In genomic region chr1:24535778-24536177, GRCh38 we compare ENCODE assay signal across 11 cellular contexts. TPM values are rescaled to one million over a fixed set of nuclear protein-coding genes. Genes with fewer than 3 reads are reported as not detected.
DNase-seq lines count a peak whose midpoint lies in the region; ATAC-seq, FAIRE-seq and TF ChIP-seq lines count a peak whose summit lies in the region.
"Had no signal": no experiment of that assay in that cellular context is flagged by ENCODE, and none has a peak within 500 bp of the region (broad histone marks: within the 10 kb centered on the region; RNA-seq: fewer than 3 reads in every experiment).

No MANE protein-coding gene starts in this region.

- H3K27ac Mint-ChIP-seq in Caco-2 (ENCODE audit: unreplicated experiment) (no peak overlapping the region), natural killer cell (peak overlapping the region; percentile 89 to 93)
- H3K27ac Mint-ChIP-seq in activated T-helper 17 cell treated with anti-CD3 and anti-CD28 coated beads, Interleukin-2, amount 50 U/mL, for 72 hours, result peak overlapping the region; percentile 99

- H3K4me3 ChIP-seq in Caco-2 (ENCODE audit: low read depth, low read length), result no peak overlapping the region
- peak overlapping the region; percentile 68 for H3K4me3 ChIP-seq in KMS-11 (IDR thresholded peaks at IDR 0.05; ENCODE audit: insufficient read depth, low read depth, low read length)
- H3K4me3 ChIP-seq: neural progenitor cell had no signal

- H2AFZ ChIP-seq in KMS-11 (ENCODE audit: low read depth), result no peak overlapping the region; the same call in 1 of the 2 replicates
- H2AFZ ChIP-seq: neural progenitor cell had no signal

- peak overlapping the region; percentile 93 for H3K4me2 ChIP-seq in KMS-11
- H3K4me2 ChIP-seq: neural progenitor cell had no signal

- H3K4me1 ChIP-seq in Caco-2 (peaks cover 21% of the 10 kb centered on the region), KMS-11 (ENCODE audit: low read depth, poor library complexity, severe bottlenecking) (peaks cover 43% of the 10 kb centered on the region)
- H3K4me1 ChIP-seq: neural progenitor cell had no signal

- H3K27me3 Mint-ChIP-seq in Caco-2 (ENCODE audit: insufficient read depth, unreplicated experiment) (no peaks in the 10 kb centered on the region), natural killer cell (ENCODE audit: low read depth in 2 of 2) (peaks cover 3 to 12% of the 10 kb centered on the region in 2 donors)
- no peaks in the 10 kb centered on the region for H3K27me3 Mint-ChIP-seq in activated T-helper 17 cell treated with anti-CD3 and anti-CD28 coated beads, Interleukin-2, amount 50 U/mL, for 72 hours

- ATAC-seq in activated T-helper 17 cell treated with anti-CD3 and anti-CD28 coated beads, Interleukin-2, amount 50 U/mL, for 72 hours (replicated peaks), result no peak
- ATAC-seq in natural killer cell, result no peak

- no peaks in the 10 kb centered on the region for H3K9me3 ChIP-seq in Caco-2
- H3K9me3 ChIP-seq: sigmoid colon had no signal

- no peak overlapping the region for H3K4me3 Mint-ChIP-seq in Caco-2 (ENCODE audit: unreplicated experiment)
- H3K4me3 Mint-ChIP-seq in activated T-helper 17 cell treated with anti-CD3 and anti-CD28 coated beads, Interleukin-2, amount 50 U/mL, for 72 hours, result peak overlapping the region; percentile 91
- H3K4me3 Mint-ChIP-seq in natural killer cell, result peak overlapping the region; percentile 87
- H3K4me3 Mint-ChIP-seq: neural progenitor cell had no signal

- H3K36me3 ChIP-seq in Caco-2 (ENCODE audit: control insufficient read depth, insufficient read depth, low read length), result no peaks in the 10 kb centered on the region
- H3K36me3 ChIP-seq in KMS-11 (ENCODE audit: insufficient read depth), result no peaks in the 10 kb centered on the region
- H3K36me3 ChIP-seq: neural progenitor cell had no signal

- intact Hi-C loops in Caco-2 (cut with micrococcal nuclease; ENCODE audit: unreplicated experiment), result no loop called here
- intact Hi-C loops in natural killer cell (cut with micrococcal nuclease), result loop anchor here (5.0 kb wide), 1 partner anchor 33 kb away; the partner anchor contains the start of gene RCAN3

- TSS peak; percentile 22 for BruUV-seq in Caco-2 (replicated peaks; lab: Mats Ljungman, UMichigan)

- H3K27ac ChIP-seq in KMS-11, result peak overlapping the region; percentile 80; the same call in 1 of the 2 replicates
- H3K27ac ChIP-seq: neural progenitor cell had no signal

- POLR2A ChIA-PET in Caco-2 (lab: Charles Lee), result no interaction called here

- TF ChIP-seq CTCF in Caco-2 (IDR thresholded peaks at IDR 0.05; ENCODE audit: insufficient read depth in 1 of 2, low read depth in 1 of 2, low read length in 1 of 2, severe bottlenecking in 1 of 2, unreplicated experiment in 1 of 2) (no peak), KMS-11 (conservative IDR thresholded peaks at IDR 0.05; ENCODE audit: low read depth, low read length) (no peak), natural killer cell (IDR thresholded peaks at IDR 0.05) (no peak)

- CTCF ChIA-PET in Caco-2 (lab: Charles Lee), result no interaction called here

- peak overlapping the region; percentile 73; the same call in 1 of the 2 replicates for H3K9ac ChIP-seq in KMS-11
- H3K9ac ChIP-seq: neural progenitor cell had no signal

- H4K20me1 ChIP-seq in KMS-11 (ENCODE audit: insufficient read depth), result no peaks in the 10 kb centered on the region

- H3K27me3 ChIP-seq in Caco-2 (replicated peaks; ENCODE audit: control insufficient read depth, insufficient read depth, low read length) (no peaks in the 10 kb centered on the region), KMS-11 (ENCODE audit: insufficient read depth, low read depth) (no peaks in the 10 kb centered on the region)
- H3K27me3 ChIP-seq: neural progenitor cell, sigmoid colon had no signal

- no peaks in the 10 kb centered on the region for H3K9me3 Mint-ChIP-seq in Caco-2 (ENCODE audit: unreplicated experiment)
- no peaks in the 10 kb centered on the region for H3K9me3 Mint-ChIP-seq in activated T-helper 17 cell treated with anti-CD3 and anti-CD28 coated beads, Interleukin-2, amount 50 U/mL, for 72 hours
- H3K9me3 Mint-ChIP-seq in natural killer cell, result no peaks in the 10 kb centered on the region
- H3K9me3 Mint-ChIP-seq: neural progenitor cell had no signal

- peaks cover 9% of the 10 kb centered on the region for H3K4me1 Mint-ChIP-seq in Caco-2 (ENCODE audit: low read depth, unreplicated experiment)
- H3K4me1 Mint-ChIP-seq in activated T-helper 17 cell treated with anti-CD3 and anti-CD28 coated beads, Interleukin-2, amount 50 U/mL, for 72 hours, result peaks cover 48% of the 10 kb centered on the region
- H3K4me1 Mint-ChIP-seq in natural killer cell, result peaks cover 24 to 25% of the 10 kb centered on the region in 2 donors

- no peak for DNase-seq in Caco-2
- no peak for DNase-seq in natural killer cell
- no peak for DNase-seq in NCI-H510A (lab: John Stamatoyannopoulos, UW)
- no peak for DNase-seq in NCI-H446 (lab: John Stamatoyannopoulos, UW)
- DNase-seq in HTR-8/SVneo (ENCODE audit: insufficient read length, low spot score), result no peak
- DNase-seq: head of caudate nucleus, NCI-H69, sigmoid colon had no signal

- H3K36me3 Mint-ChIP-seq in Caco-2 (ENCODE audit: insufficient read depth, unreplicated experiment) (peaks cover 12% of the 10 kb centered on the region), natural killer cell (no peaks in the 10 kb centered on the region)
- peaks cover 80% of the 10 kb centered on the region for H3K36me3 Mint-ChIP-seq in activated T-helper 17 cell treated with anti-CD3 and anti-CD28 coated beads, Interleukin-2, amount 50 U/mL, for 72 hours (ENCODE audit: low read depth)
- H3K36me3 Mint-ChIP-seq: neural progenitor cell had no signal

- no peak for FAIRE-seq in HTR-8/SVneo (lab: Jason Lieb, UNC)

- H3K79me2 ChIP-seq in KMS-11 (ENCODE audit: insufficient read depth, low read depth), result no peaks in the 10 kb centered on the region

RNA-seq across cellular contexts. Expression of gene NCMAP, which starts 20.1 kb away (rescaled TPM):
- 0.35 and 0.43 TPM in 2 replicates for total RNA-seq in Caco-2 (2022)
- not detected for total RNA-seq in activated T-helper 17 cell treated with anti-CD3 and anti-CD28 coated beads, Interleukin-2, amount 50 U/mL, for 72 hours
- not detected for total RNA-seq in natural killer cell
- total RNA-seq: sigmoid colon had no signal

RNA-seq across cellular contexts. Expression of gene RCAN3, which starts 33.1 kb away (rescaled TPM):
- 9.9 and 10.2 TPM in 2 replicates for total RNA-seq in Caco-2 (2022)
- 10 to 100 TPM; 38.6 to 54.6 TPM for total RNA-seq in activated T-helper 17 cell treated with anti-CD3 and anti-CD28 coated beads, Interleukin-2, amount 50 U/mL, for 72 hours
- total RNA-seq in natural killer cell, result 1 to 10 TPM; 4.5 to 8.1 (median 7.9) TPM
